16 cellular contexts compared by ENCODE assay signal in genomic region chr20:61569836-61570235, GRCh38.
"Had no signal": no experiment of that assay in that cellular context is flagged by ENCODE, and none has a peak within 500 bp of the region (broad histone marks: within the 10 kb centered on the region; RNA-seq: fewer than 3 reads in every experiment).

No MANE protein-coding gene starts in this region.

- H3K4me1 Mint-ChIP-seq: activated naive CD8-positive, alpha-beta T cell treated with anti-CD3 and anti-CD28 coated beads, Interleukin-2, amount 10 ng/mL, durations not matched to agents 7 days and 5 days; immature natural killer cell; memory B cell; natural killer cell had no signal

- H3K36me3 Mint-ChIP-seq: activated naive CD8-positive, alpha-beta T cell treated with anti-CD3 and anti-CD28 coated beads, Interleukin-2, amount 10 ng/mL, durations not matched to agents 7 days and 5 days; immature natural killer cell; natural killer cell had no signal

- H3K4me1 ChIP-seq: esophagus muscularis mucosa, pancreas, tibial nerve, vagina had no signal

- FAIRE-seq: bronchial epithelial cell, endometrium, pancreas had no signal

- H3K4me3 Mint-ChIP-seq: activated naive CD8-positive, alpha-beta T cell treated with anti-CD3 and anti-CD28 coated beads, Interleukin-2, amount 10 ng/mL, durations not matched to agents 7 days and 5 days; activated T-cell treated with anti-CD3 and anti-CD28 coated beads, Interleukin-2, amount 50 U/mL, for 72 hours; immature natural killer cell; memory B cell; natural killer cell had no signal

- H3K9me3 ChIP-seq: esophagus muscularis mucosa, pancreas, tibial nerve, vagina had no signal

- H3K27ac Mint-ChIP-seq: activated naive CD8-positive, alpha-beta T cell treated with anti-CD3 and anti-CD28 coated beads, Interleukin-2, amount 10 ng/mL, durations not matched to agents 7 days and 5 days; activated T-cell treated with anti-CD3 and anti-CD28 coated beads, Interleukin-2, amount 50 U/mL, for 72 hours; immature natural killer cell; memory B cell; natural killer cell had no signal

- H3K27ac ChIP-seq: esophagus muscularis mucosa, pancreas, skin epidermis, tibial nerve, vagina had no signal

- H3K9me3 Mint-ChIP-seq: activated naive CD8-positive, alpha-beta T cell treated with anti-CD3 and anti-CD28 coated beads, Interleukin-2, amount 10 ng/mL, durations not matched to agents 7 days and 5 days had no signal

- H3K36me3 ChIP-seq: esophagus muscularis mucosa, pancreas, tibial nerve, vagina had no signal

- DNase-seq: activated CD4-positive, alpha-beta T cell treated with anti-CD3 and anti-CD28 coated beads for 1 hour; activated CD4-positive, alpha-beta T cell treated with anti-CD3 and anti-CD28 coated beads, Interleukin-2, amount 50 U/mL, for 48 hours; activated gamma-delta T cell treated with Interleukin-2 at 50 U/mL for 16 hours; activated naive CD8-positive, alpha-beta T cell treated with anti-CD3 and anti-CD28 coated beads, Interleukin-2, amount 10 ng/mL, durations not matched to agents 7 days and 5 days; activated T-cell treated with anti-CD3 and anti-CD28 coated beads, Interleukin-2, amount 50 U/mL, for 72 hours; immature natural killer cell; natural killer cell; pancreas had no signal

- H3K27me3 Mint-ChIP-seq: activated naive CD8-positive, alpha-beta T cell treated with anti-CD3 and anti-CD28 coated beads, Interleukin-2, amount 10 ng/mL, durations not matched to agents 7 days and 5 days had no signal

- H3K4me3 ChIP-seq: esophagus muscularis mucosa, pancreas, skin epidermis, tibial nerve, vagina had no signal

- ATAC-seq: activated T-cell treated with anti-CD3 and anti-CD28 coated beads, Interleukin-2, amount 50 U/mL, for 72 hours; left lobe of liver; natural killer cell; pancreas had no signal

- H3K27me3 ChIP-seq: pancreas, tibial nerve, vagina had no signal
